Comparison of ENCODE assay signal across 1 cellular context in the genomic region with DNA sequence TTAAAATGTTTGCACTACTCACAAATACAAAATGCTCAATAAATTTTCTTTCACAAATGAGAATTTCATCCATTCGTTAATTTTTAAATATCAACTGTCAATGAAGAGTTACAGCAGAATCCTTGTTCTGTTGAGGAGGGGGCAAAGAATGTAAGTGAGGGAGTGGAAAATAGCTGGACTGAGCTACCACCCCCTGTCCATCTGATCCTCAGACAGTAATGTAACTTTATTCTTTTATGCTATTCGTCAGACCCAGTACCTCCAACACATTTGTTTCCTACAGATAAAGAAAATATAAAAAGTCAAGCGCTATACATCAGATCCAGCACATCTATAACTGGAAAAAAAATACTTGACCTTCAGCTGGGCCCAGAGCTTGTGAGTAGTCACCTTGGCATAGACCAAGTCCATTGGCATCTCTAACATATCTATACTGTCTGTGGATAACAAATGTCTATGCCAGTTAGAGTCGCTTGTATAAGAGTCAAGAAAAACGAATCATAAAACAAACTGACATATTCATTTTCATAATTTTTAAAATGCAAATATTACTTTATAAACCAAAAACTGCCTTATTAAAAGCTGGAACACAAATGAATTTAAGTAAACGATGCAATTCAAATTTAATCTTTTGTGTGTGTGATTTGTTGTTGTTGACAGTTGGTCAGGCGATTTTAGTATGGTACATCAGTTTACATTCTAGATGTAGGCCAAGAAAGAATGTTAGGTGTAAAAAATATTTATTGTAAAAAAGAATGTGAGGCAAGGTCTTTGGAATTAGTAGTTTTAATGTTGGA.
TF ChIP-seq lines count a peak whose summit lies in the region.

No MANE protein-coding gene starts in this region.

TF ChIP-seq in K562, 482 proteins besides CTCF, POLR2A, EP300 and RAD21 (continued from another document and continues in another):
- TF ChIP-seq PRPF4 (IDR thresholded peaks at IDR 0.05; ENCODE audit: insufficient read depth, low read depth, low read length, poor library complexity, severe bottlenecking) (no peak), RBM17 (IDR thresholded peaks at IDR 0.05; ENCODE audit: borderline replicate concordance, low read depth, low read length) (no peak), BCL6 (CRISPR knock-in tag; IDR thresholded peaks at IDR 0.05) (no peak), SPI1 (IDR thresholded peaks at IDR 0.05; ENCODE audit: borderline replicate concordance, low read depth, low read length) (no peak), SREBF2 (CRISPR knock-in tag; IDR thresholded peaks at IDR 0.05) (no peak), JUNB (CRISPR knock-in tag; conservative IDR thresholded peaks at IDR 0.05) (no peak), MTA2 (IDR thresholded peaks at IDR 0.05; ENCODE audit: low read depth) (no peak), ZNF165 (CRISPR knock-in tag; IDR thresholded peaks at IDR 0.05; ENCODE audit: borderline replicate concordance) (no peak), NCOR1 (IDR thresholded peaks at IDR 0.05) (no peak), MEIS2 (IDR thresholded peaks at IDR 0.05; ENCODE audit: partially characterized antibody) (no peak), DMBX1 (CRISPR knock-in tag; IDR thresholded peaks at IDR 0.05; ENCODE audit: borderline replicate concordance) (no peak), NONO (IDR thresholded peaks at IDR 0.05; ENCODE audit: low read depth in 2 of 2, low read length in 1 of 2) (no peak), NCOA2 (IDR thresholded peaks at IDR 0.05; ENCODE audit: partially characterized antibody in 2 of 2) (no peak), ASH1L (IDR thresholded peaks at IDR 0.05; ENCODE audit: borderline replicate concordance, low read depth, partially characterized antibody) (no peak), YBX1 (IDR thresholded peaks at IDR 0.05) (no peak)
- TF ChIP-seq, protein P1, sequence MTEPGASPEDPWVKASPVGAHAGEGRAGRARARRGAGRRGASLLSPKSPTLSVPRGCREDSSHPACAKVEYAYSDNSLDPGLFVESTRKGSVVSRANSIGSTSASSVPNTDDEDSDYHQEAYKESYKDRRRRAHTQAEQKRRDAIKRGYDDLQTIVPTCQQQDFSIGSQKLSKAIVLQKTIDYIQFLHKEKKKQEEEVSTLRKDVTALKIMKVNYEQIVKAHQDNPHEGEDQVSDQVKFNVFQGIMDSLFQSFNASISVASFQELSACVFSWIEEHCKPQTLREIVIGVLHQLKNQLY (CRISPR knock-in tag; conservative IDR thresholded peaks at IDR 0.05): no peak
- TF ChIP-seq, protein P2, sequence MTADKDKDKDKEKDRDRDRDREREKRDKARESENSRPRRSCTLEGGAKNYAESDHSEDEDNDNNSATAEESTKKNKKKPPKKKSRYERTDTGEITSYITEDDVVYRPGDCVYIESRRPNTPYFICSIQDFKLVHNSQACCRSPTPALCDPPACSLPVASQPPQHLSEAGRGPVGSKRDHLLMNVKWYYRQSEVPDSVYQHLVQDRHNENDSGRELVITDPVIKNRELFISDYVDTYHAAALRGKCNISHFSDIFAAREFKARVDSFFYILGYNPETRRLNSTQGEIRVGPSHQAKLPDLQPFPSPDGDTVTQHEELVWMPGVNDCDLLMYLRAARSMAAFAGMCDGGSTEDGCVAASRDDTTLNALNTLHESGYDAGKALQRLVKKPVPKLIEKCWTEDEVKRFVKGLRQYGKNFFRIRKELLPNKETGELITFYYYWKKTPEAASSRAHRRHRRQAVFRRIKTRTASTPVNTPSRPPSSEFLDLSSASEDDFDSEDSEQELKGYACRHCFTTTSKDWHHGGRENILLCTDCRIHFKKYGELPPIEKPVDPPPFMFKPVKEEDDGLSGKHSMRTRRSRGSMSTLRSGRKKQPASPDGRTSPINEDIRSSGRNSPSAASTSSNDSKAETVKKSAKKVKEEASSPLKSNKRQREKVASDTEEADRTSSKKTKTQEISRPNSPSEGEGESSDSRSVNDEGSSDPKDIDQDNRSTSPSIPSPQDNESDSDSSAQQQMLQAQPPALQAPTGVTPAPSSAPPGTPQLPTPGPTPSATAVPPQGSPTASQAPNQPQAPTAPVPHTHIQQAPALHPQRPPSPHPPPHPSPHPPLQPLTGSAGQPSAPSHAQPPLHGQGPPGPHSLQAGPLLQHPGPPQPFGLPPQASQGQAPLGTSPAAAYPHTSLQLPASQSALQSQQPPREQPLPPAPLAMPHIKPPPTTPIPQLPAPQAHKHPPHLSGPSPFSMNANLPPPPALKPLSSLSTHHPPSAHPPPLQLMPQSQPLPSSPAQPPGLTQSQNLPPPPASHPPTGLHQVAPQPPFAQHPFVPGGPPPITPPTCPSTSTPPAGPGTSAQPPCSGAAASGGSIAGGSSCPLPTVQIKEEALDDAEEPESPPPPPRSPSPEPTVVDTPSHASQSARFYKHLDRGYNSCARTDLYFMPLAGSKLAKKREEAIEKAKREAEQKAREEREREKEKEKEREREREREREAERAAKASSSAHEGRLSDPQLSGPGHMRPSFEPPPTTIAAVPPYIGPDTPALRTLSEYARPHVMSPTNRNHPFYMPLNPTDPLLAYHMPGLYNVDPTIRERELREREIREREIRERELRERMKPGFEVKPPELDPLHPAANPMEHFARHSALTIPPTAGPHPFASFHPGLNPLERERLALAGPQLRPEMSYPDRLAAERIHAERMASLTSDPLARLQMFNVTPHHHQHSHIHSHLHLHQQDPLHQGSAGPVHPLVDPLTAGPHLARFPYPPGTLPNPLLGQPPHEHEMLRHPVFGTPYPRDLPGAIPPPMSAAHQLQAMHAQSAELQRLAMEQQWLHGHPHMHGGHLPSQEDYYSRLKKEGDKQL (CRISPR knock-in tag; IDR thresholded peaks at IDR 0.05; ENCODE audit: borderline replicate concordance): no peak
- TF ChIP-seq, protein P3, sequence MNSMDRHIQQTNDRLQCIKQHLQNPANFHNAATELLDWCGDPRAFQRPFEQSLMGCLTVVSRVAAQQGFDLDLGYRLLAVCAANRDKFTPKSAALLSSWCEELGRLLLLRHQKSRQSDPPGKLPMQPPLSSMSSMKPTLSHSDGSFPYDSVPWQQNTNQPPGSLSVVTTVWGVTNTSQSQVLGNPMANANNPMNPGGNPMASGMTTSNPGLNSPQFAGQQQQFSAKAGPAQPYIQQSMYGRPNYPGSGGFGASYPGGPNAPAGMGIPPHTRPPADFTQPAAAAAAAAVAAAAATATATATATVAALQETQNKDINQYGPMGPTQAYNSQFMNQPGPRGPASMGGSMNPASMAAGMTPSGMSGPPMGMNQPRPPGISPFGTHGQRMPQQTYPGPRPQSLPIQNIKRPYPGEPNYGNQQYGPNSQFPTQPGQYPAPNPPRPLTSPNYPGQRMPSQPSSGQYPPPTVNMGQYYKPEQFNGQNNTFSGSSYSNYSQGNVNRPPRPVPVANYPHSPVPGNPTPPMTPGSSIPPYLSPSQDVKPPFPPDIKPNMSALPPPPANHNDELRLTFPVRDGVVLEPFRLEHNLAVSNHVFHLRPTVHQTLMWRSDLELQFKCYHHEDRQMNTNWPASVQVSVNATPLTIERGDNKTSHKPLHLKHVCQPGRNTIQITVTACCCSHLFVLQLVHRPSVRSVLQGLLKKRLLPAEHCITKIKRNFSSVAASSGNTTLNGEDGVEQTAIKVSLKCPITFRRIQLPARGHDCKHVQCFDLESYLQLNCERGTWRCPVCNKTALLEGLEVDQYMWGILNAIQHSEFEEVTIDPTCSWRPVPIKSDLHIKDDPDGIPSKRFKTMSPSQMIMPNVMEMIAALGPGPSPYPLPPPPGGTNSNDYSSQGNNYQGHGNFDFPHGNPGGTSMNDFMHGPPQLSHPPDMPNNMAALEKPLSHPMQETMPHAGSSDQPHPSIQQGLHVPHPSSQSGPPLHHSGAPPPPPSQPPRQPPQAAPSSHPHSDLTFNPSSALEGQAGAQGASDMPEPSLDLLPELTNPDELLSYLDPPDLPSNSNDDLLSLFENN (IDR thresholded peaks at IDR 0.05; ENCODE audit: low read depth in 2 of 2, low read length in 2 of 2): no peak
- TF ChIP-seq, protein P4, sequence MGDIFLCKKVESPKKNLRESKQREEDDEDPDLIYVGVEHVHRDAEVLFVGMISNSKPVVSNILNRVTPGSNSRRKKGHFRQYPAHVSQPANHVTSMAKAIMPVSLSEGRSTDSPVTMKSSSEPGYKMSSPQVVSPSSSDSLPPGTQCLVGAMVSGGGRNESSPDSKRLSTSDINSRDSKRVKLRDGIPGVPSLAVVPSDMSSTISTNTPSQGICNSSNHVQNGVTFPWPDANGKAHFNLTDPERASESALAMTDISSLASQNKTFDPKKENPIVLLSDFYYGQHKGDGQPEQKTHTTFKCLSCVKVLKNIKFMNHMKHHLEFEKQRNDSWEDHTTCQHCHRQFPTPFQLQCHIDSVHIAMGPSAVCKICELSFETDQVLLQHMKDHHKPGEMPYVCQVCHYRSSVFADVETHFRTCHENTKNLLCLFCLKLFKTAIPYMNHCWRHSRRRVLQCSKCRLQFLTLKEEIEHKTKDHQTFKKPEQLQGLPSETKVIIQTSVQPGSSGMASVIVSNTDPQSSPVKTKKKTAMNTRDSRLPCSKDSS (IDR thresholded peaks at IDR 0.05; ENCODE audit: low read depth, partially characterized antibody): no peak
- TF ChIP-seq, protein P5, sequence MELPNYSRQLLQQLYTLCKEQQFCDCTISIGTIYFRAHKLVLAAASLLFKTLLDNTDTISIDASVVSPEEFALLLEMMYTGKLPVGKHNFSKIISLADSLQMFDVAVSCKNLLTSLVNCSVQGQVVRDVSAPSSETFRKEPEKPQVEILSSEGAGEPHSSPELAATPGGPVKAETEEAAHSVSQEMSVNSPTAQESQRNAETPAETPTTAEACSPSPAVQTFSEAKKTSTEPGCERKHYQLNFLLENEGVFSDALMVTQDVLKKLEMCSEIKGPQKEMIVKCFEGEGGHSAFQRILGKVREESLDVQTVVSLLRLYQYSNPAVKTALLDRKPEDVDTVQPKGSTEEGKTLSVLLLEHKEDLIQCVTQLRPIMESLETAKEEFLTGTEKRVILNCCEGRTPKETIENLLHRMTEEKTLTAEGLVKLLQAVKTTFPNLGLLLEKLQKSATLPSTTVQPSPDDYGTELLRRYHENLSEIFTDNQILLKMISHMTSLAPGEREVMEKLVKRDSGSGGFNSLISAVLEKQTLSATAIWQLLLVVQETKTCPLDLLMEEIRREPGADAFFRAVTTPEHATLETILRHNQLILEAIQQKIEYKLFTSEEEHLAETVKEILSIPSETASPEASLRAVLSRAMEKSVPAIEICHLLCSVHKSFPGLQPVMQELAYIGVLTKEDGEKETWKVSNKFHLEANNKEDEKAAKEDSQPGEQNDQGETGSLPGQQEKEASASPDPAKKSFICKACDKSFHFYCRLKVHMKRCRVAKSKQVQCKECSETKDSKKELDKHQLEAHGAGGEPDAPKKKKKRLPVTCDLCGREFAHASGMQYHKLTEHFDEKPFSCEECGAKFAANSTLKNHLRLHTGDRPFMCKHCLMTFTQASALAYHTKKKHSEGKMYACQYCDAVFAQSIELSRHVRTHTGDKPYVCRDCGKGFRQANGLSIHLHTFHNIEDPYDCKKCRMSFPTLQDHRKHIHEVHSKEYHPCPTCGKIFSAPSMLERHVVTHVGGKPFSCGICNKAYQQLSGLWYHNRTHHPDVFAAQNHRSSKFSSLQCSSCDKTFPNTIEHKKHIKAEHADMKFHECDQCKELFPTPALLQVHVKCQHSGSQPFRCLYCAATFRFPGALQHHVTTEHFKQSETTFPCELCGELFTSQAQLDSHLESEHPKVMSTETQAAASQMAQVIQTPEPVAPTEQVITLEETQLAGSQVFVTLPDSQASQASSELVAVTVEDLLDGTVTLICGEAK (IDR thresholded peaks at IDR 0.05): no peak; the same call in 1 of the 2 replicates
- TF ChIP-seq, protein P5 (CRISPR knock-in tag; IDR thresholded peaks at IDR 0.05): no peak
- TF ChIP-seq, protein P6, sequence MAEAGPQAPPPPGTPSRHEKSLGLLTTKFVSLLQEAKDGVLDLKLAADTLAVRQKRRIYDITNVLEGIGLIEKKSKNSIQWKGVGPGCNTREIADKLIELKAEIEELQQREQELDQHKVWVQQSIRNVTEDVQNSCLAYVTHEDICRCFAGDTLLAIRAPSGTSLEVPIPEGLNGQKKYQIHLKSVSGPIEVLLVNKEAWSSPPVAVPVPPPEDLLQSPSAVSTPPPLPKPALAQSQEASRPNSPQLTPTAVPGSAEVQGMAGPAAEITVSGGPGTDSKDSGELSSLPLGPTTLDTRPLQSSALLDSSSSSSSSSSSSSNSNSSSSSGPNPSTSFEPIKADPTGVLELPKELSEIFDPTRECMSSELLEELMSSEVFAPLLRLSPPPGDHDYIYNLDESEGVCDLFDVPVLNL (CRISPR knock-in tag; IDR thresholded peaks at IDR 0.05; ENCODE audit: low read depth): no peak
- TF ChIP-seq, protein P7, sequence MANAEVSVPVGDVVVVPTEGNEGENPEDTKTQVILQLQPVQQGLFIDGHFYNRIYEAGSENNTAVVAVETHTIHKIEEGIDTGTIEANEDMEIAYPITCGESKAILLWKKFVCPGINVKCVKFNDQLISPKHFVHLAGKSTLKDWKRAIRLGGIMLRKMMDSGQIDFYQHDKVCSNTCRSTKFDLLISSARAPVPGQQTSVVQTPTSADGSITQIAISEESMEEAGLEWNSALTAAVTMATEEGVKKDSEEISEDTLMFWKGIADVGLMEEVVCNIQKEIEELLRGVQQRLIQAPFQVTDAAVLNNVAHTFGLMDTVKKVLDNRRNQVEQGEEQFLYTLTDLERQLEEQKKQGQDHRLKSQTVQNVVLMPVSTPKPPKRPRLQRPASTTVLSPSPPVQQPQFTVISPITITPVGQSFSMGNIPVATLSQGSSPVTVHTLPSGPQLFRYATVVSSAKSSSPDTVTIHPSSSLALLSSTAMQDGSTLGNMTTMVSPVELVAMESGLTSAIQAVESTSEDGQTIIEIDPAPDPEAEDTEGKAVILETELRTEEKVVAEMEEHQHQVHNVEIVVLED (CRISPR knock-in tag; IDR thresholded peaks at IDR 0.05): no peak
